In the genomic region with DNA sequence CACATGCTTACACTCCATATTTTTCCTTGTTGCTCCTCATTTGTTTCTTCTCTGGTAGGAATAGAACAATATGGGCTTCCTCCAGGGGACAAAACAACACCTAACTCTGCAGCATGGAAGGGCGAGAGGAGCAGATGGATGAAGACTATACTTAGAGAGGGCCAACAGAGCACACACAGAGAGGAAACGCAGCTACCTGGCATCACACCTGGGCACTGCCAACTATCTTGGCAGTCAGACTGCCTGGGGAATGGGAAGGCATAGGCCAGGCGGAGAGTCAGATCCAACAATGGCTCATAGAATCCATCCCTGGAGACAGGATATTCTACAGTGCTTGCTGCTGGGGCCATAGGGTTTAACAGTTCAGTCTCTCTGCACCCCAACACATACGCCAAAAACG, we compare ENCODE assay signal across 24 cellular contexts.
A peak's percentile ranks its signal among the peaks of the same experiment; 100 is the strongest.
DNase-seq lines count a peak whose midpoint lies in the region; ATAC-seq and TF ChIP-seq lines count a peak whose summit lies in the region.
"Had no signal": no experiment of that assay in that cellular context is flagged by ENCODE, and none has a peak within 500 bp of the region (broad histone marks: within the 10 kb centered on the region; RNA-seq: fewer than 3 reads in every experiment).

No MANE protein-coding gene starts in this region.

- H3K36me3 ChIP-seq in Loucy (ENCODE audit: insufficient read depth, low read length) = no peaks in the 10 kb centered on the region
- H3K36me3 ChIP-seq: BE2C; BLaER1 treated with 17β-estradiol and CSF1 and Interleukin-3, amounts not matched to agents 10 nM and 100 nM; HAP-1 had no signal

- ATAC-seq in GM21786 (IDR thresholded peaks at IDR 0.05; ENCODE audit: unreplicated experiment) = no peak
- no peak for ATAC-seq in HG03175 (IDR thresholded peaks at IDR 0.05; ENCODE audit: unreplicated experiment)
- ATAC-seq: A549 had no signal

- no peaks in the 10 kb centered on the region for H4K20me1 ChIP-seq in Loucy (ENCODE audit: insufficient read depth, low read length, poor library complexity, severe bottlenecking)
- H4K20me1 ChIP-seq: BLaER1 treated with 17β-estradiol and CSF1 and Interleukin-3, amounts not matched to agents 10 nM and 100 nM had no signal

- no peak for TF ChIP-seq CTCF in Loucy (conservative IDR thresholded peaks at IDR 0.05; ENCODE audit: low read length)
- no peak for TF ChIP-seq CTCF in brain (conservative IDR thresholded peaks at IDR 0.05)

- H3K9me3 Mint-ChIP-seq in brain = peaks cover 0 to 3% (median 0%) of the 10 kb centered on the region in 5 experiments
- H3K9me3 Mint-ChIP-seq: CD4-positive, alpha-beta T cell; CD8-positive, alpha-beta memory T cell; HFFc6 had no signal

- DNase-seq in G401 (ENCODE audit: low spot score) = peak; percentile 99
- peak; percentile 94 to 95 for DNase-seq in cerebellar nuclear complex (lab: John Stamatoyannopoulos, UW)
- DNase-seq in activated gamma-delta T cell (lab: John Stamatoyannopoulos, UW) = no peak
- DNase-seq in MV-4-11 (lab: John Stamatoyannopoulos, UW) = no peak
- DNase-seq: 8988T; ACHN; AML-193; BE2C; CD4-positive, alpha-beta T cell; CD8-positive, alpha-beta memory T cell; DMS 273 treated with DMSO at 0.1 percent for 48 hours; DMS79; EL; GF-D8; GM23248; HFFc6 had no signal

- H3K4me3 ChIP-seq in Loucy (ENCODE audit: low read length, poor library complexity, severe bottlenecking) = no peak overlapping the region
- H3K4me3 ChIP-seq: A549; BLaER1 treated with 17β-estradiol and CSF1 and Interleukin-3, amounts not matched to agents 10 nM and 100 nM; GM23248; HAP-1 had no signal

- no peaks in the 10 kb centered on the region for H3K9me3 ChIP-seq in Loucy (ENCODE audit: insufficient read depth, low read depth, low read length)
- H3K9me3 ChIP-seq: A549, BE2C, HAP-1 had no signal

- in situ Hi-C loops in G401 (cut with HindIII; ENCODE audit: low sequenced_read_pairs) = no loop called here

- no peaks in the 10 kb centered on the region for H3K79me2 ChIP-seq in Loucy (ENCODE audit: insufficient read depth, low read length)

- peaks cover 35% of the 10 kb centered on the region for H3K4me1 Mint-ChIP-seq in brain
- H3K4me1 Mint-ChIP-seq: CD14-positive monocyte; CD8-positive, alpha-beta memory T cell had no signal

- no peak overlapping the region for H3K9ac ChIP-seq in Loucy (ENCODE audit: low read depth, low read length, poor library complexity, severe bottlenecking)
- H3K9ac ChIP-seq: BLaER1 treated with 17β-estradiol and CSF1 and Interleukin-3, amounts not matched to agents 10 nM and 100 nM; GM23248 had no signal

- peaks cover 58% of the 10 kb centered on the region for H3K4me1 ChIP-seq in Loucy (ENCODE audit: insufficient read depth, low read length, poor library complexity, severe bottlenecking)
- H3K4me1 ChIP-seq: A549, BE2C, HAP-1 had no signal

- H2AFZ ChIP-seq in Loucy (ENCODE audit: low read length) = 0 out of 2 replicates have a peak overlapping the region, but pooled peaks have one; percentile 28
- H2AFZ ChIP-seq: GM23248 had no signal

- no peaks in the 10 kb centered on the region for H3K27me3 ChIP-seq in Loucy (ENCODE audit: insufficient read depth, low read length, poor library complexity, severe bottlenecking)
- H3K27me3 ChIP-seq: BE2C; BLaER1 treated with 17β-estradiol and CSF1 and Interleukin-3, amounts not matched to agents 10 nM and 100 nM had no signal

- no peaks in the 10 kb centered on the region for H3K36me3 Mint-ChIP-seq in brain
- H3K36me3 Mint-ChIP-seq: CD14-positive monocyte; CD8-positive, alpha-beta memory T cell had no signal

- peak overlapping the region in 3 of 5 experiments; percentile 5 to 89 (median 31) for H3K27ac Mint-ChIP-seq in brain
- H3K27ac Mint-ChIP-seq: CD14-positive monocyte; CD4-positive, alpha-beta T cell; CD8-positive, alpha-beta memory T cell; HFFc6 had no signal

- H3K4me2 ChIP-seq in Loucy (ENCODE audit: low read depth, low read length, poor library complexity, severe bottlenecking) = no peak overlapping the region
- H3K4me2 ChIP-seq: A549; BLaER1 treated with 17β-estradiol and CSF1 and Interleukin-3, amounts not matched to agents 10 nM and 100 nM had no signal

- H3K4me3 Mint-ChIP-seq in brain = peak overlapping the region in 1 of 5 experiments; percentile 38
- H3K4me3 Mint-ChIP-seq: CD14-positive monocyte; CD4-positive, alpha-beta T cell; CD8-positive, alpha-beta memory T cell; HFFc6 had no signal

- H3K27me3 Mint-ChIP-seq in brain = peaks cover 16% of the 10 kb centered on the region
- H3K27me3 Mint-ChIP-seq: CD4-positive, alpha-beta T cell had no signal

- no peaks in the 10 kb centered on the region for H3F3A ChIP-seq in Loucy (ENCODE audit: low read depth)

- no peaks in the 10 kb centered on the region for H3K9me2 ChIP-seq in Loucy (replicated peaks; ENCODE audit: low read depth, low read length)

Comparison
In these comparisons a context has a peak if more than half of its experiments do, and no peak if none do; other contexts are left out.
1. DNase-seq: peak in G401 (single experiment) and cerebellar nuclear complex (2 of 2); none in activated gamma-delta T cell (single experiment) and MV-4-11 (single experiment).